Comparison of ENCODE assay signal across 23 cellular contexts in the genomic region with DNA sequence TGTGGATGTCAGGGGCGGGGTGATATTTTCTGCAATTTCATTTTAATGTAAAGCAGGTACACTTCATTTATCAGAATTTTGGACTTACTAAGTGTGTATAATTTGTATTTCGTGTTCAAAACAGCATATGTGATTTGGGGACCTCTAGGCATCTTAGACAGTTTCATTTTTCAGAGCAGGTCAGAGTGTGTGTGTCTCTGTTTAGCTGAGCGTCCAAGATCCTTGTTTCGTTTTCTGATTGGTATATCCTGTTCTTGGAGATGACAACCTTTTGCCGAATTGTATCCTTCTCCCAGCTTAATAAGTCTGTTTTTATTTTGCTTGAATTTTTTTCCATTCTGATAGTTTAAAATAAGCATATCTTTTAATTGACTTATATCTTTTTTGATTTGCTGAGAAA.
"Had no signal": no experiment of that assay in that cellular context is flagged by ENCODE, and none has a peak within 500 bp of the region (broad histone marks: within the 10 kb centered on the region; RNA-seq: fewer than 3 reads in every experiment).

No MANE protein-coding gene starts in this region.

- H3K4me2 ChIP-seq: hepatocyte had no signal

- H3K4me1 ChIP-seq: gastrocnemius medialis, heart left ventricle, left lung, lower lobe of right lung, pancreas, sigmoid colon, stomach, thyroid gland had no signal

- ATAC-seq: effector memory CD8-positive, alpha-beta T cell; gastrocnemius medialis; left cardiac atrium; left lung; lower lobe of right lung; natural killer cell; pancreas; stimulated activated effector memory CD8-positive, alpha-beta T cell treated with anti-CD3 and anti-CD28 coated beads, Interleukin-12 subunit alpha, Interleukin-12 subunit beta, amount 100 ng/mL, for 72 hours had no signal

- H3K9me3 ChIP-seq: gastrocnemius medialis, heart left ventricle, left lung, lower lobe of right lung, neutrophil, pancreas, sigmoid colon, stomach, thyroid gland had no signal

- DNase-seq: cerebellar nuclear complex; cortex of kidney; effector memory CD8-positive, alpha-beta T cell; foreskin fibroblast; gastrocnemius medialis; heart left ventricle; left cardiac atrium; left lung; lower lobe of right lung; natural killer cell; pancreas; retina; sigmoid colon; stimulated activated CD4-positive, alpha-beta T cell treated with anti-CD3 and anti-CD28 coated beads, Interleukin-2, amount 100 ng/mL, for 24 hours; stimulated activated CD4-positive, alpha-beta T cell treated with anti-CD3 and anti-CD28 coated beads, Interleukin-4, amount 100 ng/mL, for 24 hours; stimulated activated naive CD4-positive, alpha-beta T cell treated with Interleukin-2 at 50 U/mL for 16 hours; stomach; thyroid gland; trophoblast cell had no signal

- H3K4me3 Mint-ChIP-seq: effector memory CD8-positive, alpha-beta T cell; natural killer cell; neural crest cell; stimulated activated effector memory CD8-positive, alpha-beta T cell treated with anti-CD3 and anti-CD28 coated beads, Interleukin-12 subunit alpha, Interleukin-12 subunit beta, amount 100 ng/mL, for 72 hours had no signal

- H3K36me3 ChIP-seq: gastrocnemius medialis, heart left ventricle, left lung, lower lobe of right lung, neutrophil, pancreas, sigmoid colon, stomach, thyroid gland had no signal

- H3K36me3 Mint-ChIP-seq: natural killer cell; stimulated activated effector memory CD8-positive, alpha-beta T cell treated with anti-CD3 and anti-CD28 coated beads, Interleukin-12 subunit alpha, Interleukin-12 subunit beta, amount 100 ng/mL, for 72 hours had no signal

- H3K27me3 Mint-ChIP-seq: effector memory CD8-positive, alpha-beta T cell had no signal

- H3K4me1 Mint-ChIP-seq: natural killer cell; neural crest cell; stimulated activated effector memory CD8-positive, alpha-beta T cell treated with anti-CD3 and anti-CD28 coated beads, Interleukin-12 subunit alpha, Interleukin-12 subunit beta, amount 100 ng/mL, for 72 hours had no signal

- H3K4me3 ChIP-seq: gastrocnemius medialis, hepatocyte, left lung, lower lobe of right lung, pancreas, sigmoid colon, stomach, thyroid gland had no signal

- H3K79me2 ChIP-seq: hepatocyte had no signal

- H3K27ac Mint-ChIP-seq: effector memory CD8-positive, alpha-beta T cell; natural killer cell; stimulated activated effector memory CD8-positive, alpha-beta T cell treated with anti-CD3 and anti-CD28 coated beads, Interleukin-12 subunit alpha, Interleukin-12 subunit beta, amount 100 ng/mL, for 72 hours had no signal

- H3K9me3 Mint-ChIP-seq: neural crest cell had no signal

- H3K27me3 ChIP-seq: gastrocnemius medialis, heart left ventricle, hepatocyte, left lung, neutrophil, pancreas, sigmoid colon, stomach, thyroid gland had no signal

- H3K27ac ChIP-seq: gastrocnemius medialis, hepatocyte, left lung, lower lobe of right lung, neutrophil, pancreas, sigmoid colon, stomach, thyroid gland had no signal

- H2AFZ ChIP-seq: hepatocyte had no signal
